8 cellular contexts compared by ENCODE assay signal in genomic region chr12:10363922-10364838, GRCh38. TPM values are rescaled to one million over a fixed set of nuclear protein-coding genes. Genes with fewer than 3 reads are reported as not detected.
DNase-seq lines count a peak whose midpoint lies in the region; ATAC-seq and TF ChIP-seq lines count a peak whose summit lies in the region.

No MANE protein-coding gene starts in this region.

- peak; percentile 90 for ATAC-seq in GM21526 (IDR thresholded peaks at IDR 0.05; ENCODE audit: low FRiP score, unreplicated experiment)

- no peak for TF ChIP-seq CTCF in HL-60 (IDR thresholded peaks at IDR 0.05; ENCODE audit: insufficient read depth, low read length)
- TF ChIP-seq CTCF in dorsolateral prefrontal cortex (IDR thresholded peaks at IDR 0.05 in 54 of 56, conservative IDR thresholded peaks at IDR 0.05 in 2 of 56; ENCODE audit: low read depth in 1 of 56, partially characterized antibody in 56 of 56) = peak in 1 of 56 donors; percentile 14
- TF ChIP-seq CTCF in lower leg skin (IDR thresholded peaks at IDR 0.05) = no peak

- 4 to 5% methylated on average over 17 of the region's 19 CpGs for WGBS in lower leg skin, 2 donors
- 31% methylated on average over 19 of the region's 19 CpGs for WGBS in thymus

- H3K9me3 ChIP-seq in SK-N-MC (ENCODE audit: low read depth, low read length) (no peaks in the 10 kb centered on the region), thymus (ENCODE audit: control insufficient read depth) (no peaks in the 10 kb centered on the region)

- no peaks in the 10 kb centered on the region for H3K27me3 ChIP-seq in HL-60 (ENCODE audit: insufficient read depth, poor library complexity, severe bottlenecking)
- no peaks in the 10 kb centered on the region for H3K27me3 ChIP-seq in dorsolateral prefrontal cortex
- H3K27me3 ChIP-seq in thymus (ENCODE audit: control insufficient read depth, insufficient read depth) = no peaks in the 10 kb centered on the region

- H3K4me1 ChIP-seq in thymus (ENCODE audit: control insufficient read depth, insufficient read depth, low read length) = peaks cover 13% of the 10 kb centered on the region

- H3K9ac ChIP-seq in SK-N-MC (ENCODE audit: insufficient read length) = peak overlapping the region; percentile 82

- DNase-seq in NCI-H1436 (lab: John Stamatoyannopoulos, UW) (peak; percentile 1), NCI-H1436 treated with DMSO at 0.1 percent for 48 hours (lab: John Stamatoyannopoulos, UW) (no peak), HL-60 (ENCODE audit: low read depth in 1 of 2, low spot score in 1 of 2) (peak in 1 of 2 experiments; percentile 40), SK-N-MC (ENCODE audit: low read depth, low spot score) (no peak), dorsolateral prefrontal cortex (peak in 6 of 10 donors; percentile 24 to 64 (median 34)), lower leg skin (ENCODE audit: low spot score in 2 of 2) (no peak)

- TF ChIP-seq POLR2A in lower leg skin (IDR thresholded peaks at IDR 0.05) = no peak

- peak overlapping the region; percentile 80 for H3K27ac ChIP-seq in HL-60 (replicated peaks)
- H3K27ac ChIP-seq in SK-N-MC = peak overlapping the region; percentile 79
- H3K27ac ChIP-seq in dorsolateral prefrontal cortex = peak overlapping the region; percentile 86 to 100 (median 99)
- peak overlapping the region; percentile 96 for H3K27ac ChIP-seq in thymus (ENCODE audit: low read depth)

- peak overlapping the region; percentile 57 for H3K4me3 ChIP-seq in HL-60 (replicated peaks; ENCODE audit: insufficient read depth, low read length)
- peak overlapping the region; percentile 84 for H3K4me3 ChIP-seq in SK-N-MC
- H3K4me3 ChIP-seq in dorsolateral prefrontal cortex = peak overlapping the region; percentile 55 to 89 (median 75)
- peak overlapping the region; percentile 50 for H3K4me3 ChIP-seq in lower leg skin (ENCODE audit: low read depth, poor library complexity, severe bottlenecking)
- peak overlapping the region; percentile 58 for H3K4me3 ChIP-seq in thymus (ENCODE audit: low read length)

- intact Hi-C loops in dorsolateral prefrontal cortex (cut with DNase I) (loop anchor here (5.0 to 10.0 kb wide), 2 partner anchors 133 to 149 kb away; partner anchors contain the start of gene GABARAPL1 (in 2 of the 2)), lower leg skin (cut with DNase I; ENCODE audit: low total_unique reads) (no loop called here)

- no peaks in the 10 kb centered on the region for H3K36me3 ChIP-seq in SK-N-MC (ENCODE audit: insufficient read depth, low read length)
- no peaks in the 10 kb centered on the region for H3K36me3 ChIP-seq in thymus (ENCODE audit: control insufficient read depth, insufficient read depth)

RNA-seq across cellular contexts. Expression of gene KLRK1, which starts 25.7 kb away (rescaled TPM):
- total RNA-seq in dorsolateral prefrontal cortex (1 to 10 TPM in 41 of 120 experiments, under 1 TPM in 61, not detected in 18; 0.26 to 2.9 (median 0.90) TPM), lower leg skin (under 1 TPM in 1 of 4 donors, not detected in 3; 0.46 TPM)
- 27.0 TPM for polyA plus RNA-seq in thymus

RNA-seq across cellular contexts. Expression of gene KLRC4, which starts 45.4 kb away (rescaled TPM):
- total RNA-seq in dorsolateral prefrontal cortex (1 to 10 TPM in 85 of 120 experiments, under 1 TPM in 19, not detected in 16; 0.48 to 6.1 (median 1.6) TPM), lower leg skin (not detected)
- polyA plus RNA-seq in thymus = 0.57 TPM

RNA-seq across cellular contexts. Expression of gene KLRC3, which starts 56.2 kb away (rescaled TPM):
- total RNA-seq in dorsolateral prefrontal cortex (1 to 10 TPM in 70 of 120 experiments, under 1 TPM in 24, not detected in 26; 0.55 to 4.4 (median 1.4) TPM), lower leg skin (not detected)
- polyA plus RNA-seq in thymus = 2.6 TPM

RNA-seq across cellular contexts. Expression of gene KLRD1, which starts 56.5 kb away (rescaled TPM):
- total RNA-seq in dorsolateral prefrontal cortex (1 to 10 TPM in 106 of 120 experiments, under 1 TPM in 14; 0.42 to 8.8 (median 1.9) TPM), lower leg skin (1 to 10 TPM in 1 of 4 donors, under 1 TPM in 3; 0.02 to 1.9 (median 0.18) TPM)
- polyA plus RNA-seq in thymus = 2.6 TPM

Comparison
In these comparisons a context has a peak if more than half of its experiments do, and no peak if none do; other contexts are left out.
1. DNase-seq: peak in NCI-H1436 (single experiment) and dorsolateral prefrontal cortex (6 of 10); none in NCI-H1436 treated with DMSO at 0.1 percent for 48 hours (single experiment), SK-N-MC (single experiment) and lower leg skin (0 of 2).
2. Peak in every context shown above with its lines, with median percentiles within 50 percentile points of each other: H3K27ac ChIP-seq and H3K4me3 ChIP-seq.